17 cellular contexts compared by ENCODE assay signal in genomic region chr4:81828991-81829390, GRCh38.
A peak's percentile ranks its signal among the peaks of the same experiment; 100 is the strongest.
DNase-seq lines count a peak whose midpoint lies in the region; ATAC-seq and TF ChIP-seq lines count a peak whose summit lies in the region.
"Had no signal": no experiment of that assay in that cellular context is flagged by ENCODE, and none has a peak within 500 bp of the region (broad histone marks: within the 10 kb centered on the region; RNA-seq: fewer than 3 reads in every experiment).

No MANE protein-coding gene starts in this region.

- H3K27me3 ChIP-seq in MG63 = no peaks in the 10 kb centered on the region
- no peaks in the 10 kb centered on the region for H3K27me3 ChIP-seq in heart left ventricle
- H3K27me3 ChIP-seq: Peyer's patch had no signal

- H3K4me1 ChIP-seq in heart left ventricle = peaks cover 0 to 3% (median 0%) of the 10 kb centered on the region in 12 donors
- H3K4me1 ChIP-seq: Peyer's patch had no signal

- WGBS in heart left ventricle, 4 donors = 44 to 66% (median 56%) methylated on average over 1 of the region's 1 CpG

- DNase-seq in G401 (ENCODE audit: low spot score) (peak; percentile 93), MG63 (peak; percentile 39), heart left ventricle (peak; percentile 64 to 83 (median 70)), left lobe of liver (ENCODE audit: low spot score) (peak; percentile 79), NCI-H748 treated with DMSO at 0.1 percent for 48 hours (lab: John Stamatoyannopoulos, UW) (no peak)
- DNase-seq in central memory CD4-positive, alpha-beta T cell = no peak
- DNase-seq in stimulated activated CD4-positive, alpha-beta T cell treated with anti-CD3 and anti-CD28 coated beads, Interleukin-4, amount 100 ng/mL, for 4 hours = no peak
- DNase-seq: COR-L47, EL, HFFc6, IMR-90, Karpas-422, NCI-H1105 treated with DMSO at 0.1 percent for 48 hours, NCI-H187 treated with DMSO at 0.1 percent for 48 hours, Peyer's patch, SHP77, SK-N-SH had no signal

- no peak overlapping the region for H3K4me3 ChIP-seq in MG63
- no peak overlapping the region for H3K4me3 ChIP-seq in heart left ventricle
- H3K4me3 ChIP-seq: Peyer's patch had no signal

- TF ChIP-seq POLR2A in heart left ventricle (IDR thresholded peaks at IDR 0.05) = no peak

- H3K36me3 ChIP-seq in MG63 = no peaks in the 10 kb centered on the region
- H3K36me3 ChIP-seq in heart left ventricle = no peaks in the 10 kb centered on the region
- H3K36me3 ChIP-seq: Peyer's patch had no signal

- peak overlapping the region in 5 of 12 donors; percentile 23 to 73 (median 33) for H3K27ac ChIP-seq in heart left ventricle
- H3K27ac ChIP-seq: Peyer's patch had no signal

- no peak for TF ChIP-seq CTCF in heart left ventricle (IDR thresholded peaks at IDR 0.05)

- H3K9me3 ChIP-seq in MG63 = no peaks in the 10 kb centered on the region
- H3K9me3 ChIP-seq in heart left ventricle = no peaks in the 10 kb centered on the region
- H3K9me3 ChIP-seq: Peyer's patch, SK-N-SH had no signal

- in situ Hi-C loops in G401 (cut with HindIII; ENCODE audit: low sequenced_read_pairs) = no loop called here

- ATAC-seq in heart left ventricle = peak; percentile 99 to 100 (median 100)
- ATAC-seq in left lobe of liver = peak; percentile 100

- intact Hi-C loops in heart left ventricle (cut with DNase I) = loop anchor here in 1 of 10 donors (5.0 kb wide), 1 partner anchor 357 kb away; the partner anchor contains the start of gene RASGEF1B

Comparison
In these comparisons a context has a peak if more than half of its experiments do, and no peak if none do; other contexts are left out.
1. DNase-seq: peak in G401 (single experiment), MG63 (single experiment), heart left ventricle (5 of 5) and left lobe of liver (single experiment); none in central memory CD4-positive, alpha-beta T cell (single experiment), stimulated activated CD4-positive, alpha-beta T cell treated with anti-CD3 and anti-CD28 coated beads, Interleukin-4, amount 100 ng/mL, for 4 hours (0 of 2) and NCI-H748 treated with DMSO at 0.1 percent for 48 hours (single experiment).